In genomic region chr3:72482589-72483249, GRCh38 we compare ENCODE assay signal across 8 cellular contexts. TPM values are rescaled to one million over a fixed set of nuclear protein-coding genes. Genes with fewer than 3 reads are reported as not detected.
DNase-seq lines count a peak whose midpoint lies in the region; ATAC-seq and TF ChIP-seq lines count a peak whose summit lies in the region.

No MANE protein-coding gene starts in this region.

- DNase-seq in AG20443 (ENCODE audit: low spot score): peak; percentile 82
- peak; percentile 88 for DNase-seq in GM23248
- peak; percentile 32 to 80 (median 72) for DNase-seq in Peyer's patch
- DNase-seq in activated gamma-delta T cell treated with Interleukin-2 at 50 U/mL for 16 hours: peak; percentile 44
- peak; percentile 77 for DNase-seq in left ventricle myocardium inferior

- WGBS in GM23248 (ENCODE audit: low coverage in 1 of 2, low lambda C conversion rate in 2 of 2, missing lambda C conversion rate in 2 of 2), 2 experiments: 14 to 26% methylated on average over 5 to 12 of the region's 12 CpGs

- H3K36me3 ChIP-seq in GM23248 (ENCODE audit: low read depth) (no peaks in the 10 kb centered on the region), Peyer's patch (no peaks in the 10 kb centered on the region), left ventricle myocardium inferior (no peaks in the 10 kb centered on the region)

- H3K9ac ChIP-seq in GM23248: peak overlapping the region; percentile 54

- H3K27ac ChIP-seq in GM23248 (peak overlapping the region; percentile 36), Peyer's patch (peak overlapping the region in 1 of 4 donors; percentile 45), left ventricle myocardium inferior (replicated peaks) (peak overlapping the region; percentile 65), skin epidermis (peak overlapping the region in 3 of 21 experiments; percentile 2 to 52 (median 17))

- peak overlapping the region; percentile 76 for H3K4me2 ChIP-seq in GM23248 (ENCODE audit: unreplicated experiment)

- in situ Hi-C loops in GM23248 (cut with MboI): no loop called here

- no peak for TF ChIP-seq POLR2A in Peyer's patch (IDR thresholded peaks at IDR 0.05)

- TF ChIP-seq CTCF in Peyer's patch (IDR thresholded peaks at IDR 0.05) (no peak), left ventricle myocardium inferior (IDR thresholded peaks at IDR 0.05; ENCODE audit: borderline replicate concordance) (no peak)

- H3K4me3 ChIP-seq in GM23248 (peak overlapping the region; percentile 68), Peyer's patch (peak overlapping the region; percentile 18 to 40 (median 26)), left ventricle myocardium inferior (peak overlapping the region; percentile 55), skin epidermis (peak overlapping the region in 5 of 7 experiments; percentile 7 to 27 (median 15))

- no peaks in the 10 kb centered on the region for H3K9me2 ChIP-seq in GM23248 (ENCODE audit: insufficient read depth)

- H3K27me3 ChIP-seq in GM23248 (replicated peaks; ENCODE audit: insufficient read depth): no peaks in the 10 kb centered on the region
- no peaks in the 10 kb centered on the region for H3K27me3 ChIP-seq in Peyer's patch
- no peaks in the 10 kb centered on the region for H3K27me3 ChIP-seq in left ventricle myocardium inferior (ENCODE audit: low read depth)

- intact Hi-C loops in left ventricle myocardium inferior (cut with micrococcal nuclease): no loop called here

- H3K79me2 ChIP-seq in GM23248 (ENCODE audit: insufficient read depth): no peaks in the 10 kb centered on the region

- peaks cover 21% of the 10 kb centered on the region for H3F3A ChIP-seq in GM23248 (ENCODE audit: insufficient read depth)

- H4K20me1 ChIP-seq in GM23248 (ENCODE audit: insufficient read depth): no peaks in the 10 kb centered on the region

- no peak for ATAC-seq in HG03457 (IDR thresholded peaks at IDR 0.05; ENCODE audit: unreplicated experiment)
- ATAC-seq in HG03039 (IDR thresholded peaks at IDR 0.05; ENCODE audit: unreplicated experiment): no peak

- peaks cover 31% of the 10 kb centered on the region for H3K4me1 ChIP-seq in GM23248 (ENCODE audit: insufficient read depth)
- H3K4me1 ChIP-seq in Peyer's patch: peaks cover 0 to 14% (median 3%) of the 10 kb centered on the region in 4 donors
- peaks cover 54% of the 10 kb centered on the region for H3K4me1 ChIP-seq in left ventricle myocardium inferior

- no peaks in the 10 kb centered on the region for H3K9me3 ChIP-seq in GM23248 (ENCODE audit: low read depth)
- H3K9me3 ChIP-seq in Peyer's patch: peaks cover 0 to 3% (median 0%) of the 10 kb centered on the region in 4 donors
- no peaks in the 10 kb centered on the region for H3K9me3 ChIP-seq in left ventricle myocardium inferior (replicated peaks)

- H2AFZ ChIP-seq in GM23248: 0 out of 2 replicates have a peak overlapping the region, but pooled peaks have one; percentile 31

RNA-seq across cellular contexts. Expression of gene RYBP, which starts 36.3 kb away (rescaled TPM):
- 8.5 and 11.9 TPM in 2 replicates for total RNA-seq in GM23248 (2014; rRNA removed; shearing (Covaris generic))
- 2.8 and 3.3 TPM in 2 replicates for polyA plus RNA-seq in GM23248 (2016; fragmentation: Nextera tagmentation; extraction: Ambion mirVana)
- 10 to 100 TPM in 1 of 4 donors, 1 to 10 TPM in 3; 7.9 to 11.6 (median 9.6) TPM for total RNA-seq in Peyer's patch
- 7.6 TPM for total RNA-seq in left ventricle myocardium inferior

Comparison
In these comparisons a context has a peak if more than half of its experiments do, and no peak if none do; other contexts are left out.
1. H3K4me3 ChIP-seq: peak in every context shown above with its lines; median percentile 68 in GM23248; 55 in left ventricle myocardium inferior; 26 in Peyer's patch; 15 in skin epidermis.